ENCODE assay signal across 8 cellular contexts in genomic region chr2:39913648-39914456, GRCh38.
A peak's percentile ranks its signal among the peaks of the same experiment; 100 is the strongest.
DNase-seq lines count a peak whose midpoint lies in the region; ATAC-seq, FAIRE-seq and TF ChIP-seq lines count a peak whose summit lies in the region.

No MANE protein-coding gene starts in this region.

- CTCF ChIA-PET in Calu3 (lab: Charles Lee), result interaction anchor here (0.6 to 1.3 kb wide), 16 partner anchors 26 to 1870 kb away, joined by 3 to 22 read pairs (median 4); no protein-coding TSS in a partner anchor

- peak; percentile 47 for TF ChIP-seq CTCF in Calu3 (IDR thresholded peaks at IDR 0.05; ENCODE audit: unreplicated experiment)

- BruUV-seq in Calu3 (replicated peaks; lab: Mats Ljungman, UMichigan), result no TSS peak

- no peaks in the 10 kb centered on the region for H3K4me1 Mint-ChIP-seq in Calu3 (ENCODE audit: low read depth, unreplicated experiment)
- no peaks in the 10 kb centered on the region for H3K4me1 Mint-ChIP-seq in stimulated activated effector memory CD8-positive, alpha-beta T cell treated with anti-CD3 and anti-CD28 coated beads, Interleukin-12 subunit alpha, Interleukin-12 subunit beta, amount 100 ng/mL, for 72 hours

- FAIRE-seq in GM19239 (lab: Jason Lieb, UNC), result peak; percentile 26

- intact Hi-C loops in Calu3 (cut with micrococcal nuclease; ENCODE audit: unreplicated experiment), result loop anchor here (1.0 to 10.0 kb wide), 7 partner anchors 76 to 1871 kb away; no protein-coding TSS in a partner anchor

- H3K4me3 Mint-ChIP-seq in Calu3 (ENCODE audit: low read depth, unreplicated experiment), result no peak overlapping the region
- no peak overlapping the region for H3K4me3 Mint-ChIP-seq in stimulated activated effector memory CD8-positive, alpha-beta T cell treated with anti-CD3 and anti-CD28 coated beads, Interleukin-12 subunit alpha, Interleukin-12 subunit beta, amount 100 ng/mL, for 72 hours

- no peak overlapping the region for H3K27ac Mint-ChIP-seq in Calu3 (ENCODE audit: unreplicated experiment)
- H3K27ac Mint-ChIP-seq in stimulated activated effector memory CD8-positive, alpha-beta T cell treated with anti-CD3 and anti-CD28 coated beads, Interleukin-12 subunit alpha, Interleukin-12 subunit beta, amount 100 ng/mL, for 72 hours, result no peak overlapping the region

- peak; percentile 28 for DNase-seq in Calu3
- peak; percentile 8 for DNase-seq in GM19239 (ENCODE audit: insufficient read length, low spot score)
- DNase-seq in NCI-H446 treated with DMSO at 0.1 percent for 48 hours (lab: John Stamatoyannopoulos, UW), result peak; percentile 63
- peak; percentile 61 for DNase-seq in amniotic stem cell (lab: John Stamatoyannopoulos, UW)
- peak; percentile 64 for DNase-seq in iPS DF 4.7 (ENCODE audit: extremely low read depth, low spot score)
- DNase-seq in stimulated activated effector memory CD8-positive, alpha-beta T cell treated with anti-CD3 and anti-CD28 coated beads, Interleukin-12 subunit alpha, Interleukin-12 subunit beta, amount 100 ng/mL, for 72 hours (ENCODE audit: low spot score in 2 of 2), result no peak
- DNase-seq in HuH-7.5 (ENCODE audit: low spot score), result no peak

- peaks cover 21% of the 10 kb centered on the region for H3K27me3 Mint-ChIP-seq in Calu3 (ENCODE audit: unreplicated experiment)

- H3K9me3 Mint-ChIP-seq in Calu3 (ENCODE audit: low read depth, unreplicated experiment), result no peaks in the 10 kb centered on the region
- H3K9me3 Mint-ChIP-seq in stimulated activated effector memory CD8-positive, alpha-beta T cell treated with anti-CD3 and anti-CD28 coated beads, Interleukin-12 subunit alpha, Interleukin-12 subunit beta, amount 100 ng/mL, for 72 hours, result no peaks in the 10 kb centered on the region

- H3K36me3 Mint-ChIP-seq in Calu3 (ENCODE audit: insufficient read depth, unreplicated experiment), result no peaks in the 10 kb centered on the region
- H3K36me3 Mint-ChIP-seq in stimulated activated effector memory CD8-positive, alpha-beta T cell treated with anti-CD3 and anti-CD28 coated beads, Interleukin-12 subunit alpha, Interleukin-12 subunit beta, amount 100 ng/mL, for 72 hours, result no peaks in the 10 kb centered on the region

- peak; percentile 91 for ATAC-seq in HG03439 (IDR thresholded peaks at IDR 0.05; ENCODE audit: unreplicated experiment)
- peak; percentile 44 for ATAC-seq in stimulated activated effector memory CD8-positive, alpha-beta T cell treated with anti-CD3 and anti-CD28 coated beads, Interleukin-12 subunit alpha, Interleukin-12 subunit beta, amount 100 ng/mL, for 72 hours

Comparison
In these comparisons a context has a peak if more than half of its experiments do, and no peak if none do; other contexts are left out.
1. DNase-seq: peak in Calu3 (single experiment), GM19239 (single experiment), NCI-H446 treated with DMSO at 0.1 percent for 48 hours (single experiment), amniotic stem cell (single experiment) and iPS DF 4.7 (single experiment); none in stimulated activated effector memory CD8-positive, alpha-beta T cell treated with anti-CD3 and anti-CD28 coated beads, Interleukin-12 subunit alpha, Interleukin-12 subunit beta, amount 100 ng/mL, for 72 hours (0 of 2) and HuH-7.5 (single experiment).